Comparison of ENCODE assay signal across 9 cellular contexts in genomic region chr10:5583525-5584175, GRCh38. TPM values are rescaled to one million over a fixed set of nuclear protein-coding genes. Genes with fewer than 3 reads are reported as not detected.
DNase-seq lines count a peak whose midpoint lies in the region; ATAC-seq, FAIRE-seq and TF ChIP-seq lines count a peak whose summit lies in the region.
"Had no signal": no experiment of that assay in that cellular context is flagged by ENCODE, and none has a peak within 500 bp of the region (broad histone marks: within the 10 kb centered on the region; RNA-seq: fewer than 3 reads in every experiment).

No MANE protein-coding gene starts in this region.

- no peaks in the 10 kb centered on the region for H3K79me2 ChIP-seq in PC-3 (ENCODE audit: low read length)

- H3K9me3 Mint-ChIP-seq in activated T-cell treated with anti-CD3 and anti-CD28 coated beads, Interleukin-2, amount 50 U/mL, for 4 hours = no peaks in the 10 kb centered on the region

- no peak overlapping the region for H3K4me3 Mint-ChIP-seq in activated T-cell treated with anti-CD3 and anti-CD28 coated beads, Interleukin-2, amount 50 U/mL, for 4 hours

- H3K9me3 ChIP-seq in PC-3 (ENCODE audit: low read length) = no peaks in the 10 kb centered on the region

- no peaks in the 10 kb centered on the region for H3K36me3 Mint-ChIP-seq in activated T-cell treated with anti-CD3 and anti-CD28 coated beads, Interleukin-2, amount 50 U/mL, for 4 hours (ENCODE audit: insufficient read depth)

- peak overlapping the region; percentile 54 for H3K9ac ChIP-seq in PC-3 (ENCODE audit: low read length)

- H3K4me1 ChIP-seq in PC-3 (ENCODE audit: insufficient read depth, low read length) = peaks cover 36% of the 10 kb centered on the region

- FAIRE-seq in frontal cortex (lab: Jason Lieb, UNC) = no peak
- FAIRE-seq: colon had no signal

- no peak overlapping the region for H2AFZ ChIP-seq in PC-3 (ENCODE audit: low read length)

- H3K9me2 ChIP-seq in PC-3 (replicated peaks; ENCODE audit: low read length) = no peaks in the 10 kb centered on the region

- H3K4me3 ChIP-seq in PC-3 (ENCODE audit: low read length) (no peak overlapping the region), coronary artery (no peak overlapping the region)

- no peaks in the 10 kb centered on the region for H4K20me1 ChIP-seq in PC-3 (ENCODE audit: low read length)

- peaks cover 10% of the 10 kb centered on the region for H3K27me3 Mint-ChIP-seq in activated T-cell treated with anti-CD3 and anti-CD28 coated beads, Interleukin-2, amount 50 U/mL, for 4 hours (ENCODE audit: low read depth)

- DNase-seq in PC-3 (peak; percentile 84), iPS-NIHi11 (ENCODE audit: low spot score) (peak; percentile 65), coronary artery (ENCODE audit: low spot score) (no peak), NK-92 (lab: John Stamatoyannopoulos, UW; ENCODE audit: unreplicated experiment) (no peak), frontal cortex (ENCODE audit: low spot score in 2 of 2) (no peak)
- no peak for DNase-seq in activated T-cell treated with anti-CD3 and anti-CD28 coated beads, Interleukin-2, amount 50 U/mL, for 4 hours

- no peaks in the 10 kb centered on the region for H3K27me3 ChIP-seq in PC-3 (ENCODE audit: low read length)

- TF ChIP-seq CTCF in PC-3 (conservative IDR thresholded peaks at IDR 0.05; ENCODE audit: low read depth, low read length) (no peak), coronary artery (IDR thresholded peaks at IDR 0.05) (no peak)

- H3K4me1 Mint-ChIP-seq in activated T-cell treated with anti-CD3 and anti-CD28 coated beads, Interleukin-2, amount 50 U/mL, for 4 hours (ENCODE audit: low read depth) = no peaks in the 10 kb centered on the region

- TSS peak; percentile 70 for BruUV-seq in PC-3 (replicated peaks; lab: Mats Ljungman, UMichigan)

- H3K36me3 ChIP-seq in PC-3 (ENCODE audit: low read depth, low read length) = no peaks in the 10 kb centered on the region; the same call in 1 of the 2 replicates

- CTCF ChIA-PET in PC-3 (lab: Charles Lee) = interaction anchor here (1.4 kb wide), 1 partner anchor 39 kb away, joined by 6 read pairs; no protein-coding TSS in a partner anchor

- POLR2A ChIA-PET in PC-3 (lab: Charles Lee; ENCODE audit: unreplicated experiment) = interaction anchor here (0.5 to 3.1 kb wide), 8 partner anchors 26 to 307 kb away, joined by 3 to 17 read pairs (median 3); partner anchors contain the start of gene FBH1

- H3K4me2 ChIP-seq in PC-3 (ENCODE audit: low read length) = peak overlapping the region; percentile 51

- no peaks in the 10 kb centered on the region for H3F3A ChIP-seq in PC-3 (ENCODE audit: low read length, unreplicated experiment)

- intact Hi-C loops in PC-3 (cut with micrococcal nuclease) = loop anchor here (2.0 kb wide), 1 partner anchor 23 kb away; no protein-coding TSS in a partner anchor

- peak overlapping the region; percentile 100 for H3K27ac ChIP-seq in PC-3 (ENCODE audit: low read length)
- no peak overlapping the region for H3K27ac ChIP-seq in coronary artery

- ATAC-seq in GM19043 (IDR thresholded peaks at IDR 0.05; ENCODE audit: low read depth, unreplicated experiment) = peak; percentile 60
- peak; percentile 44 for ATAC-seq in HG03378 (IDR thresholded peaks at IDR 0.05; ENCODE audit: unreplicated experiment)
- ATAC-seq in PC-3 = peak; percentile 50
- ATAC-seq in activated T-cell treated with anti-CD3 and anti-CD28 coated beads, Interleukin-2, amount 50 U/mL, for 4 hours = no peak

RNA-seq across cellular contexts. Expression of gene CALML3, which starts 58.9 kb away (rescaled TPM):
- total RNA-seq in PC-3 (2014; rRNA removed) = not detected in 2 replicates
- not detected for total RNA-seq in activated T-cell treated with anti-CD3 and anti-CD28 coated beads, Interleukin-2, amount 50 U/mL, for 4 hours
- total RNA-seq in frontal cortex = under 0.01 TPM

Comparison
In these comparisons a context has a peak if more than half of its experiments do, and no peak if none do; other contexts are left out.
1. ATAC-seq: peak in GM19043 (single experiment), HG03378 (single experiment) and PC-3 (single experiment); none in activated T-cell treated with anti-CD3 and anti-CD28 coated beads, Interleukin-2, amount 50 U/mL, for 4 hours (0 of 2).
2. DNase-seq: peak in PC-3 (single experiment) and iPS-NIHi11 (single experiment); none in activated T-cell treated with anti-CD3 and anti-CD28 coated beads, Interleukin-2, amount 50 U/mL, for 4 hours (single experiment), coronary artery (single experiment), NK-92 (single experiment) and frontal cortex (0 of 2).